Comparison of ENCODE assay signal across 7 cellular contexts in the genomic region with DNA sequence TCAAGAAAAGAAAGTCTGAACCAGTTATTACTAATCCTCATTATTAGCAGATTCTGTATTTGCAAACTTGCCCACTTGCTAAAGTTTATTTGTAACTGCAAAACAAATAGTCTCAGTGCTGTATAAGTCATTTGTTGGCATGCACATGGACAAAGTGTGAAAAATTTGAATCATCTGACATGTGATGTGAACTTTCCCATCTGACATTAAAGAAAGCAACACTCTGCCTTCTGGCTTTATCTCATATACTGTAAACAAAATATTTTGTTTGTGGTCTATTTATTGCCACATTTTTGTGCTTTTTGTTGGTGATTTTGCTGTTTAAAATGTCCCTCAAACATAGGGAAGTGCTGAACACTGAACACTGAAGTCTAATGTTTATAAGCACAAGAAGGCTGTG.
"Had no signal": no experiment of that assay in that cellular context is flagged by ENCODE, and none has a peak within 500 bp of the region (broad histone marks: within the 10 kb centered on the region; RNA-seq: fewer than 3 reads in every experiment).

No MANE protein-coding gene starts in this region.

- H3K4me3 ChIP-seq: HAP-1, K562 had no signal

- H3K4me1 ChIP-seq: HAP-1 had no signal

- H3K27ac ChIP-seq: HL-60 had no signal

- DNase-seq: GOT3, H7, HFFc6, IMR-90 had no signal

- H3K9me3 ChIP-seq: HAP-1 had no signal

- H3K36me3 ChIP-seq: HAP-1 had no signal
